ENCODE assay signal across 15 cellular contexts in genomic region chr22:39938509-39938908, GRCh38. TPM values are rescaled to one million over a fixed set of nuclear protein-coding genes. Genes with fewer than 3 reads are reported as not detected.
DNase-seq lines count a peak whose midpoint lies in the region; ATAC-seq lines count a peak whose summit lies in the region.
"Had no signal": no experiment of that assay in that cellular context is flagged by ENCODE, and none has a peak within 500 bp of the region (broad histone marks: within the 10 kb centered on the region; RNA-seq: fewer than 3 reads in every experiment).

No MANE protein-coding gene starts in this region.

- DNase-seq in T-cell, result peak in 1 of 34 experiments; percentile 46
- no peak for DNase-seq in activated CD8-positive, alpha-beta T cell treated with anti-CD3 and anti-CD28 coated beads, Interleukin-2, amount 10 ng/mL, durations not matched to agents 7 days and 5 days
- DNase-seq in effector CD4-positive, alpha-beta T cell, result peak; percentile 27
- DNase-seq in stimulated activated CD4-positive, alpha-beta T cell treated with anti-CD3 and anti-CD28 coated beads, TNF-alpha, amount 100 ng/mL, for 48 hours (ENCODE audit: low read depth in 3 of 3), result peak in 2 of 3 donors; percentile 50 to 54
- no peak for DNase-seq in NK-92 treated with Interleukin-12 subunit alpha and Interleukin-12 subunit beta, amount 100 ng/mL, for 24 hours (lab: John Stamatoyannopoulos, UW)
- DNase-seq: NCI-H187, NCI-H526 treated with DMSO at 0.1 percent for 48 hours, stomach had no signal

- H3K36me3 Mint-ChIP-seq in T-cell, result peaks cover 3% of the 10 kb centered on the region
- H3K36me3 Mint-ChIP-seq in activated CD8-positive, alpha-beta T cell treated with anti-CD3 and anti-CD28 coated beads, Interleukin-2, amount 10 ng/mL, durations not matched to agents 7 days and 5 days (ENCODE audit: low read depth), result peaks cover 87% of the 10 kb centered on the region

- ATAC-seq in T-cell (replicated peaks in 1 of 4) (peak in 3 of 4 experiments; percentile 15 to 22 (median 20)), HG03095 (IDR thresholded peaks at IDR 0.05; ENCODE audit: unreplicated experiment) (no peak), HG03342 (IDR thresholded peaks at IDR 0.05; ENCODE audit: unreplicated experiment) (no peak), HG02798 (IDR thresholded peaks at IDR 0.05; ENCODE audit: poor library complexity, unreplicated experiment) (no peak)
- ATAC-seq in activated CD8-positive, alpha-beta T cell treated with anti-CD3 and anti-CD28 coated beads, Interleukin-2, amount 10 ng/mL, durations not matched to agents 7 days and 5 days, result peak; percentile 14

- H3K9me3 Mint-ChIP-seq in T-cell, result no peaks in the 10 kb centered on the region
- H3K9me3 Mint-ChIP-seq in activated CD8-positive, alpha-beta T cell treated with anti-CD3 and anti-CD28 coated beads, Interleukin-2, amount 10 ng/mL, durations not matched to agents 7 days and 5 days (ENCODE audit: insufficient read depth), result no peaks in the 10 kb centered on the region

- peak overlapping the region in 1 of 2 donors; percentile 100 for H3K27ac Mint-ChIP-seq in T-cell
- peak overlapping the region; percentile 84 for H3K27ac Mint-ChIP-seq in activated CD8-positive, alpha-beta T cell treated with anti-CD3 and anti-CD28 coated beads, Interleukin-2, amount 10 ng/mL, durations not matched to agents 7 days and 5 days

- H3K4me1 Mint-ChIP-seq in T-cell, result peaks cover 97 to 98% (median 97%) of the 10 kb centered on the region in 3 donors
- H3K4me1 Mint-ChIP-seq in activated CD8-positive, alpha-beta T cell treated with anti-CD3 and anti-CD28 coated beads, Interleukin-2, amount 10 ng/mL, durations not matched to agents 7 days and 5 days (ENCODE audit: low read depth), result peaks cover 97% of the 10 kb centered on the region

- POLR2A ChIA-PET in T-cell (lab: Charles Lee), result no interaction called here
- POLR2A ChIA-PET in activated CD8-positive, alpha-beta T cell treated with anti-CD3 and anti-CD28 coated beads, Interleukin-2, amount 10 ng/mL, durations not matched to agents 7 days and 5 days (lab: Charles Lee), result interaction anchor here (0.6 to 1.7 kb wide), 7 partner anchors 10 to 1066 kb away, joined by 3 to 7 read pairs (median 3); no protein-coding TSS in a partner anchor

- CTCF ChIA-PET in T-cell (lab: Charles Lee), result no interaction called here
- CTCF ChIA-PET in activated CD8-positive, alpha-beta T cell treated with anti-CD3 and anti-CD28 coated beads, Interleukin-2, amount 10 ng/mL, durations not matched to agents 7 days and 5 days (lab: Charles Lee), result interaction anchor here (0.6 to 4.0 kb wide), 11 partner anchors 10 to 418 kb away, joined by 3 to 12 read pairs (median 3); partner anchors contain the start of gene ATF4

- H3K4me3 Mint-ChIP-seq in T-cell, result peak overlapping the region; percentile 64 to 80 (median 69)
- peak overlapping the region; percentile 68 for H3K4me3 Mint-ChIP-seq in activated CD8-positive, alpha-beta T cell treated with anti-CD3 and anti-CD28 coated beads, Interleukin-2, amount 10 ng/mL, durations not matched to agents 7 days and 5 days

- no peaks in the 10 kb centered on the region for H3K27me3 Mint-ChIP-seq in T-cell
- H3K27me3 Mint-ChIP-seq in activated CD8-positive, alpha-beta T cell treated with anti-CD3 and anti-CD28 coated beads, Interleukin-2, amount 10 ng/mL, durations not matched to agents 7 days and 5 days (ENCODE audit: low read depth), result no peaks in the 10 kb centered on the region

RNA-seq across cellular contexts. Expression of gene TMA7B, which starts 21.7 kb away (rescaled TPM):
- total RNA-seq in T-cell, result 10 to 100 TPM in 2 of 5 donors, 1 to 10 TPM in 3; 7.8 to 18.9 (median 9.0) TPM
- 1 to 10 TPM; 8.6 to 8.7 TPM for total RNA-seq in activated CD8-positive, alpha-beta T cell treated with anti-CD3 and anti-CD28 coated beads, Interleukin-2, amount 10 ng/mL, durations not matched to agents 7 days and 5 days
- total RNA-seq: cardiac muscle cell, mesenteric fat pad, osteoblast had no signal

RNA-seq across cellular contexts. Expression of gene GRAP2, which starts 37.6 kb away (rescaled TPM):
- total RNA-seq in T-cell, result 100 to 1,000 TPM; 138 to 199 (median 157) TPM
- 100 to 1,000 TPM; 235 to 239 TPM for total RNA-seq in activated CD8-positive, alpha-beta T cell treated with anti-CD3 and anti-CD28 coated beads, Interleukin-2, amount 10 ng/mL, durations not matched to agents 7 days and 5 days
- total RNA-seq: osteoblast had no signal

RNA-seq across cellular contexts. Expression of gene ENTHD1, which starts 44.9 kb away (rescaled TPM):
- under 1 TPM; 0.13 to 0.36 (median 0.20) TPM for total RNA-seq in T-cell
- under 1 TPM in 1 of 2 experiments, not detected in 1; 0.11 TPM for total RNA-seq in activated CD8-positive, alpha-beta T cell treated with anti-CD3 and anti-CD28 coated beads, Interleukin-2, amount 10 ng/mL, durations not matched to agents 7 days and 5 days
- total RNA-seq: cardiac muscle cell, mesenteric fat pad, osteoblast, RPMI7951, stomach had no signal

RNA-seq across cellular contexts. Expression of gene FAM83F, which starts 56.2 kb away (rescaled TPM):
- 1 to 10 TPM in 2 of 5 donors, under 1 TPM in 3; 0.26 to 4.9 (median 0.79) TPM for total RNA-seq in T-cell
- under 1 TPM; 0.03 to 0.11 TPM for total RNA-seq in activated CD8-positive, alpha-beta T cell treated with anti-CD3 and anti-CD28 coated beads, Interleukin-2, amount 10 ng/mL, durations not matched to agents 7 days and 5 days
- total RNA-seq: osteoblast, RPMI7951 had no signal

Comparison
In these comparisons a context has a peak if more than half of its experiments do, and no peak if none do; other contexts are left out.
1. ATAC-seq: peak in T-cell (3 of 4) and activated CD8-positive, alpha-beta T cell treated with anti-CD3 and anti-CD28 coated beads, Interleukin-2, amount 10 ng/mL, durations not matched to agents 7 days and 5 days (single experiment); none in HG03095 (single experiment), HG03342 (single experiment) and HG02798 (single experiment).
2. DNase-seq: peak in effector CD4-positive, alpha-beta T cell (single experiment) and stimulated activated CD4-positive, alpha-beta T cell treated with anti-CD3 and anti-CD28 coated beads, TNF-alpha, amount 100 ng/mL, for 48 hours (2 of 3); none in activated CD8-positive, alpha-beta T cell treated with anti-CD3 and anti-CD28 coated beads, Interleukin-2, amount 10 ng/mL, durations not matched to agents 7 days and 5 days (single experiment) and NK-92 treated with Interleukin-12 subunit alpha and Interleukin-12 subunit beta, amount 100 ng/mL, for 24 hours (single experiment).